In the genomic region with DNA sequence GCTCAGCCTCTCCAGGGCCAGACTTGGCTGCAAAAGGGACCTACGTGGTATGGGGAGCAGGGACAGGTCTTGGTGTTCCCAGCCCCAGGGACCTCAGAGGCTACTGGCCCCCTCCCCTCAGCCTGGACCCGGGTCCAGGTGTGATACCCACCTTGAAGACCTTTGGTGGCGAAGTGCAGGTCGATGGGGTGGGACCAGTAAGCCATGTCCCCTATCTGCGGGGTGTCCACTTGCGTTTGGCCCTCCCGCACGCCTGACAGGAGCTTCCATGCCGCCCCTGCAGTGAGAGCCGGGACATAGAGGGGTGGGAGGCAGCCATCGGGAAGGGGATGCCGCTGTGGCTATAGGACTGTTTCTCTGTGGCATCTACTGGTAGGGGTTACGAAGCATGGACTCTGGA, we compare ENCODE assay signal across 2 cellular contexts.
TF ChIP-seq lines count a peak whose summit lies in the region.

No MANE protein-coding gene starts in this region.

TF ChIP-seq in SK-N-SH, 30 proteins besides CTCF, POLR2A, EP300 and RAD21:
- TF ChIP-seq FOXJ3 (CRISPR knock-in tag; IDR thresholded peaks at IDR 0.05), result no peak
- no peak for TF ChIP-seq JUND (IDR thresholded peaks at IDR 0.05)
- TF ChIP-seq, protein P1, sequence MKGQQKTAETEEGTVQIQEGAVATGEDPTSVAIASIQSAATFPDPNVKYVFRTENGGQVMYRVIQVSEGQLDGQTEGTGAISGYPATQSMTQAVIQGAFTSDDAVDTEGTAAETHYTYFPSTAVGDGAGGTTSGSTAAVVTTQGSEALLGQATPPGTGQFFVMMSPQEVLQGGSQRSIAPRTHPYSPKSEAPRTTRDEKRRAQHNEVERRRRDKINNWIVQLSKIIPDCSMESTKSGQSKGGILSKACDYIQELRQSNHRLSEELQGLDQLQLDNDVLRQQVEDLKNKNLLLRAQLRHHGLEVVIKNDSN (IDR thresholded peaks at IDR 0.05; ENCODE audit: borderline replicate concordance, low read depth), result no peak
- TF ChIP-seq EZH2phosphoT487 (IDR thresholded peaks at IDR 0.05; ENCODE audit: borderline replicate concordance, low read depth), result no peak
- TF ChIP-seq, protein P2, sequence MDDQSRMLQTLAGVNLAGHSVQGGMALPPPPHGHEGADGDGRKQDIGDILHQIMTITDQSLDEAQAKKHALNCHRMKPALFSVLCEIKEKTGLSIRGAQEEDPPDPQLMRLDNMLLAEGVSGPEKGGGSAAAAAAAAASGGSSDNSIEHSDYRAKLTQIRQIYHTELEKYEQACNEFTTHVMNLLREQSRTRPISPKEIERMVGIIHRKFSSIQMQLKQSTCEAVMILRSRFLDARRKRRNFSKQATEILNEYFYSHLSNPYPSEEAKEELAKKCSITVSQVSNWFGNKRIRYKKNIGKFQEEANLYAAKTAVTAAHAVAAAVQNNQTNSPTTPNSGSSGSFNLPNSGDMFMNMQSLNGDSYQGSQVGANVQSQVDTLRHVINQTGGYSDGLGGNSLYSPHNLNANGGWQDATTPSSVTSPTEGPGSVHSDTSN (IDR thresholded peaks at IDR 0.05), result no peak
- no peak for TF ChIP-seq YY1 (IDR thresholded peaks at IDR 0.05; ENCODE audit: low read depth)
- TF ChIP-seq, protein P3, sequence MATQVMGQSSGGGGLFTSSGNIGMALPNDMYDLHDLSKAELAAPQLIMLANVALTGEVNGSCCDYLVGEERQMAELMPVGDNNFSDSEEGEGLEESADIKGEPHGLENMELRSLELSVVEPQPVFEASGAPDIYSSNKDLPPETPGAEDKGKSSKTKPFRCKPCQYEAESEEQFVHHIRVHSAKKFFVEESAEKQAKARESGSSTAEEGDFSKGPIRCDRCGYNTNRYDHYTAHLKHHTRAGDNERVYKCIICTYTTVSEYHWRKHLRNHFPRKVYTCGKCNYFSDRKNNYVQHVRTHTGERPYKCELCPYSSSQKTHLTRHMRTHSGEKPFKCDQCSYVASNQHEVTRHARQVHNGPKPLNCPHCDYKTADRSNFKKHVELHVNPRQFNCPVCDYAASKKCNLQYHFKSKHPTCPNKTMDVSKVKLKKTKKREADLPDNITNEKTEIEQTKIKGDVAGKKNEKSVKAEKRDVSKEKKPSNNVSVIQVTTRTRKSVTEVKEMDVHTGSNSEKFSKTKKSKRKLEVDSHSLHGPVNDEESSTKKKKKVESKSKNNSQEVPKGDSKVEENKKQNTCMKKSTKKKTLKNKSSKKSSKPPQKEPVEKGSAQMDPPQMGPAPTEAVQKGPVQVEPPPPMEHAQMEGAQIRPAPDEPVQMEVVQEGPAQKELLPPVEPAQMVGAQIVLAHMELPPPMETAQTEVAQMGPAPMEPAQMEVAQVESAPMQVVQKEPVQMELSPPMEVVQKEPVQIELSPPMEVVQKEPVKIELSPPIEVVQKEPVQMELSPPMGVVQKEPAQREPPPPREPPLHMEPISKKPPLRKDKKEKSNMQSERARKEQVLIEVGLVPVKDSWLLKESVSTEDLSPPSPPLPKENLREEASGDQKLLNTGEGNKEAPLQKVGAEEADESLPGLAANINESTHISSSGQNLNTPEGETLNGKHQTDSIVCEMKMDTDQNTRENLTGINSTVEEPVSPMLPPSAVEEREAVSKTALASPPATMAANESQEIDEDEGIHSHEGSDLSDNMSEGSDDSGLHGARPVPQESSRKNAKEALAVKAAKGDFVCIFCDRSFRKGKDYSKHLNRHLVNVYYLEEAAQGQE (IDR thresholded peaks at IDR 0.05; ENCODE audit: low read depth, low read length), result no peak
- TF ChIP-seq TCF12 (IDR thresholded peaks at IDR 0.05), result no peak
- no peak for TF ChIP-seq FOXM1 (IDR thresholded peaks at IDR 0.05; ENCODE audit: low read depth)
- TF ChIP-seq MXI1 (IDR thresholded peaks at IDR 0.05; ENCODE audit: low read depth, low read length), result no peak
- no peak for TF ChIP-seq RXRA (IDR thresholded peaks at IDR 0.05; ENCODE audit: borderline replicate concordance, low read depth)
- no peak for TF ChIP-seq SIN3A (IDR thresholded peaks at IDR 0.05; ENCODE audit: borderline replicate concordance, low read depth, low read length)
- TF ChIP-seq GATA2 (CRISPR knock-in tag; IDR thresholded peaks at IDR 0.05), result no peak
- no peak for TF ChIP-seq ZBTB33 (IDR thresholded peaks at IDR 0.05; ENCODE audit: borderline replicate concordance, low read depth)
- TF ChIP-seq POLR2AphosphoS5 (IDR thresholded peaks at IDR 0.05; ENCODE audit: low read depth, low read length), result no peak
- no peak for TF ChIP-seq ELF1 (IDR thresholded peaks at IDR 0.05)
- TF ChIP-seq, protein P4, sequence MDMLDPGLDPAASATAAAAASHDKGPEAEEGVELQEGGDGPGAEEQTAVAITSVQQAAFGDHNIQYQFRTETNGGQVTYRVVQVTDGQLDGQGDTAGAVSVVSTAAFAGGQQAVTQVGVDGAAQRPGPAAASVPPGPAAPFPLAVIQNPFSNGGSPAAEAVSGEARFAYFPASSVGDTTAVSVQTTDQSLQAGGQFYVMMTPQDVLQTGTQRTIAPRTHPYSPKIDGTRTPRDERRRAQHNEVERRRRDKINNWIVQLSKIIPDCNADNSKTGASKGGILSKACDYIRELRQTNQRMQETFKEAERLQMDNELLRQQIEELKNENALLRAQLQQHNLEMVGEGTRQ (IDR thresholded peaks at IDR 0.05; ENCODE audit: borderline replicate concordance, low read depth, low read length), result no peak
- TF ChIP-seq RCOR1 (IDR thresholded peaks at IDR 0.05; ENCODE audit: low read length), result no peak

TF ChIP-seq in SK-N-SH treated with all-trans-retinoic acid at 6 μM for 48 hours, 23 proteins besides CTCF, POLR2A, EP300 and RAD21:
- TF ChIP-seq ZFP3 (CRISPR knock-in tag; IDR thresholded peaks at IDR 0.05), result no peak
- TF ChIP-seq CSRNP3 (CRISPR knock-in tag; IDR thresholded peaks at IDR 0.05), result no peak
- no peak for TF ChIP-seq ARNTL (CRISPR knock-in tag; IDR thresholded peaks at IDR 0.05; ENCODE audit: borderline replicate concordance, low read depth)
- TF ChIP-seq ZFP30 (CRISPR knock-in tag; IDR thresholded peaks at IDR 0.05), result no peak
- TF ChIP-seq RARB (CRISPR knock-in tag; IDR thresholded peaks at IDR 0.05), result no peak
- TF ChIP-seq ISL1 (CRISPR knock-in tag; IDR thresholded peaks at IDR 0.05), result no peak
- TF ChIP-seq GLIS3 (CRISPR knock-in tag; IDR thresholded peaks at IDR 0.05), result no peak
- TF ChIP-seq, protein P5, sequence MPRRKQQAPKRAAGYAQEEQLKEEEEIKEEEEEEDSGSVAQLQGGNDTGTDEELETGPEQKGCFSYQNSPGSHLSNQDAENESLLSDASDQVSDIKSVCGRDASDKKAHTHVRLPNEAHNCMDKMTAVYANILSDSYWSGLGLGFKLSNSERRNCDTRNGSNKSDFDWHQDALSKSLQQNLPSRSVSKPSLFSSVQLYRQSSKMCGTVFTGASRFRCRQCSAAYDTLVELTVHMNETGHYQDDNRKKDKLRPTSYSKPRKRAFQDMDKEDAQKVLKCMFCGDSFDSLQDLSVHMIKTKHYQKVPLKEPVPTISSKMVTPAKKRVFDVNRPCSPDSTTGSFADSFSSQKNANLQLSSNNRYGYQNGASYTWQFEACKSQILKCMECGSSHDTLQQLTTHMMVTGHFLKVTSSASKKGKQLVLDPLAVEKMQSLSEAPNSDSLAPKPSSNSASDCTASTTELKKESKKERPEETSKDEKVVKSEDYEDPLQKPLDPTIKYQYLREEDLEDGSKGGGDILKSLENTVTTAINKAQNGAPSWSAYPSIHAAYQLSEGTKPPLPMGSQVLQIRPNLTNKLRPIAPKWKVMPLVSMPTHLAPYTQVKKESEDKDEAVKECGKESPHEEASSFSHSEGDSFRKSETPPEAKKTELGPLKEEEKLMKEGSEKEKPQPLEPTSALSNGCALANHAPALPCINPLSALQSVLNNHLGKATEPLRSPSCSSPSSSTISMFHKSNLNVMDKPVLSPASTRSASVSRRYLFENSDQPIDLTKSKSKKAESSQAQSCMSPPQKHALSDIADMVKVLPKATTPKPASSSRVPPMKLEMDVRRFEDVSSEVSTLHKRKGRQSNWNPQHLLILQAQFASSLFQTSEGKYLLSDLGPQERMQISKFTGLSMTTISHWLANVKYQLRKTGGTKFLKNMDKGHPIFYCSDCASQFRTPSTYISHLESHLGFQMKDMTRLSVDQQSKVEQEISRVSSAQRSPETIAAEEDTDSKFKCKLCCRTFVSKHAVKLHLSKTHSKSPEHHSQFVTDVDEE (CRISPR knock-in tag; IDR thresholded peaks at IDR 0.05), result no peak
- no peak for TF ChIP-seq PPARA (CRISPR knock-in tag; IDR thresholded peaks at IDR 0.05; ENCODE audit: borderline replicate concordance)
- no peak for TF ChIP-seq ESRRG (CRISPR knock-in tag; IDR thresholded peaks at IDR 0.05)
- TF ChIP-seq ZNF565 (CRISPR knock-in tag; conservative IDR thresholded peaks at IDR 0.05; ENCODE audit: low read depth), result no peak
- no peak for TF ChIP-seq ZNF70 (CRISPR knock-in tag; IDR thresholded peaks at IDR 0.05)
- TF ChIP-seq PATZ1 (CRISPR knock-in tag; IDR thresholded peaks at IDR 0.05; ENCODE audit: borderline replicate concordance), result no peak
- TF ChIP-seq OSR1 (CRISPR knock-in tag; IDR thresholded peaks at IDR 0.05), result no peak
- no peak for TF ChIP-seq TOX (CRISPR knock-in tag; IDR thresholded peaks at IDR 0.05; ENCODE audit: borderline replicate concordance)
- TF ChIP-seq BACH2 (CRISPR knock-in tag; IDR thresholded peaks at IDR 0.05; ENCODE audit: borderline replicate concordance), result no peak
- TF ChIP-seq SNAI2 (CRISPR knock-in tag; IDR thresholded peaks at IDR 0.05), result no peak
- no peak for TF ChIP-seq CSDC2 (CRISPR knock-in tag; IDR thresholded peaks at IDR 0.05)
- no peak for TF ChIP-seq CREB5 (CRISPR knock-in tag; IDR thresholded peaks at IDR 0.05; ENCODE audit: low read depth)
